In the genomic region with DNA sequence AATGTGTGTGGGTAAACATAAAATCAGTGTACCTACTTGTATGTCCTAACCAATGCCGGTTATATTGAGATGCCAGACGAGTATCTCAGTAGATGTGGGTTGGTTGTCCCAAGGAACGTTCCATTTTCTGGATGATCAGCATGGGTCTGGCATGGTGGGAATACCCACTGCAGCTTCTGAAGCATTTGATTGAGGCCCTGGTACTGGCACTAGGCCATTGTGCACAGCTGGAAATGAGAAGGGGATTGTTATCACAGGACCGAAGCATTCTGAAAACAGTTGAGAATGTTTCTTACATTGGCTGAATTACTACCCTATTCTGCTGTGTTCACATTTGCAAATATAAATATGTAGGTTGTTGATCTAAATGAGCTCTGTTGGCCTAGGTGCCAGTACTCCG, we compare ENCODE assay signal across 16 cellular contexts.
"Had no signal": no experiment of that assay in that cellular context is flagged by ENCODE, and none has a peak within 500 bp of the region (broad histone marks: within the 10 kb centered on the region; RNA-seq: fewer than 3 reads in every experiment).

No MANE protein-coding gene starts in this region.

- DNase-seq: activated CD4-positive, alpha-beta T cell treated with anti-CD3 and anti-CD28 coated beads, Interleukin-2, amount 50 U/mL, for 1 hour; activated CD8-positive, alpha-beta memory T cell treated with anti-CD3 and anti-CD28 coated beads for 24 hours; activated naive CD4-positive, alpha-beta T cell treated with Interleukin-2 at 50 U/mL for 16 hours; erythroblast; gastrocnemius medialis; left ventricle myocardium inferior; nephron progenitor cell; ovary; SJCRH30; SW 1271 had no signal

- H3K9me3 ChIP-seq: ascending aorta, gastrocnemius medialis, left ventricle myocardium inferior, ovary, SJCRH30 had no signal

- H3K4me3 ChIP-seq: ascending aorta, gastrocnemius medialis, left ventricle myocardium inferior, ovary, SJCRH30 had no signal

- H3K4me3 Mint-ChIP-seq: memory B cell; nephron progenitor cell; stimulated activated memory B cell treated with anti-CD40 and anti-IgM and Interleukin-4, amounts not matched to agents 10 μg/mL and 1 μg/mL and 100 μg/mL, for 72 hours; T-helper 2 cell treated with Interferon-gamma antibody and Interleukin-4, amounts not matched to agents 5 μg/mL and 100 μg/mL, for 36 hours had no signal

- H3K27ac ChIP-seq: ascending aorta, gastrocnemius medialis, left ventricle myocardium inferior, ovary, SJCRH30 had no signal

- H3K36me3 Mint-ChIP-seq: memory B cell; stimulated activated memory B cell treated with anti-CD40 and anti-IgM and Interleukin-4, amounts not matched to agents 10 μg/mL and 1 μg/mL and 100 μg/mL, for 72 hours had no signal

- H3K9me3 Mint-ChIP-seq: memory B cell; nephron progenitor cell; stimulated activated memory B cell treated with anti-CD40 and anti-IgM and Interleukin-4, amounts not matched to agents 10 μg/mL and 1 μg/mL and 100 μg/mL, for 72 hours; T-helper 2 cell treated with Interferon-gamma antibody and Interleukin-4, amounts not matched to agents 5 μg/mL and 100 μg/mL, for 36 hours had no signal

- ATAC-seq: gastrocnemius medialis; stimulated activated memory B cell treated with anti-CD40 and anti-IgM and Interleukin-4, amounts not matched to agents 10 μg/mL and 1 μg/mL and 100 μg/mL, for 72 hours had no signal

- H3K4me1 ChIP-seq: ascending aorta, gastrocnemius medialis, left ventricle myocardium inferior, SJCRH30 had no signal

- FAIRE-seq: bronchial epithelial cell, keratinocyte had no signal

- H3K36me3 ChIP-seq: gastrocnemius medialis, ovary, SJCRH30 had no signal

- H3K27ac Mint-ChIP-seq: memory B cell; nephron progenitor cell; stimulated activated memory B cell treated with anti-CD40 and anti-IgM and Interleukin-4, amounts not matched to agents 10 μg/mL and 1 μg/mL and 100 μg/mL, for 72 hours; T-helper 2 cell treated with Interferon-gamma antibody and Interleukin-4, amounts not matched to agents 5 μg/mL and 100 μg/mL, for 36 hours had no signal

- H3K4me1 Mint-ChIP-seq: memory B cell; stimulated activated memory B cell treated with anti-CD40 and anti-IgM and Interleukin-4, amounts not matched to agents 10 μg/mL and 1 μg/mL and 100 μg/mL, for 72 hours had no signal

- H3K27me3 ChIP-seq: ascending aorta, gastrocnemius medialis, ovary, SJCRH30 had no signal
